In the genomic region with DNA sequence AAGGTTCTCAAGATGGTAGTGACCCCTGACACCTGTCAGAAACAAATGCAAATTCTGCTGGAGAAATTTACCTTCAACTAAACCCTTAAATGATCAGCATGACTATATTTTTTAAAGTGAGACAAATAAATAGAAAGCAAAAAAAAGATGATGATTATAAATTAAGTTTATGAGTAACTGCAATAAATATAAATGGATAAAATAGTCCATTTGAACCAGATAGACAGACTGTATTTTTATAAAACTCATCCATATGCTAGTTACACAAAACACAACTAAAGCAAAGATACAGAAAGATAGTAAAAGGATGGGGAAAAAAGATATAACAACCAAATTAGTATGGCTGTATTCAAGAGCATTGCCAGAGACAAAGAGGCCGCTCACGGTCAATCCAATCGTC, we compare ENCODE assay signal across 33 cellular contexts. TPM values are rescaled to one million over a fixed set of nuclear protein-coding genes. Genes with fewer than 3 reads are reported as not detected.
A peak's percentile ranks its signal among the peaks of the same experiment; 100 is the strongest.
DNase-seq lines count a peak whose midpoint lies in the region; ATAC-seq, FAIRE-seq and TF ChIP-seq lines count a peak whose summit lies in the region.
"Had no signal": no experiment of that assay in that cellular context is flagged by ENCODE, and none has a peak within 500 bp of the region (broad histone marks: within the 10 kb centered on the region; RNA-seq: fewer than 3 reads in every experiment).

No MANE protein-coding gene starts in this region.

- no peak for TF ChIP-seq RAD21 in K562 (CRISPR knock-in tag; conservative IDR thresholded peaks at IDR 0.05 in 1 of 2, IDR thresholded peaks at IDR 0.05 in 1 of 2)

- H4K20me1 ChIP-seq in K562 (replicated peaks; ENCODE audit: control insufficient read depth, insufficient read depth, low read length): no peaks in the 10 kb centered on the region
- H4K20me1 ChIP-seq: BLaER1; BLaER1 treated with 17β-estradiol and CSF1 and Interleukin-3, amounts not matched to agents 10 nM and 100 nM had no signal

- peaks cover 27 to 42% of the 10 kb centered on the region in 2 experiments; a peak in 4 of 5 replicates for H3K27me3 ChIP-seq in K562 (ENCODE audit: control insufficient read depth in 2 of 2, insufficient read depth in 2 of 2, low read length in 2 of 2)
- H3K27me3 ChIP-seq: BE2C; BLaER1; BLaER1 treated with 17β-estradiol and CSF1 and Interleukin-3, amounts not matched to agents 10 nM and 100 nM had no signal

- TF ChIP-seq EP300 in K562 (IDR thresholded peaks at IDR 0.05; ENCODE audit: low read length): no peak

- POLR2A ChIA-PET in K562 (lab: Yijun Ruan, JAX): no interaction called here

- no peak for DNase-seq in K562 (ENCODE audit: extremely low read depth in 1 of 4, low spot score in 3 of 4)
- DNase-seq: 8988T; ACHN; AML-193; BE2C; C1 segment of cervical spinal cord; Caco-2; Calu3; CD4-positive, alpha-beta memory T cell; CD4-positive, alpha-beta T cell; CD4-positive, CD25-positive, alpha-beta regulatory T cell; CD8-positive, alpha-beta memory T cell; CD8-positive, alpha-beta T cell; COR-L47; DMS 273 treated with DMSO at 0.1 percent for 48 hours; DMS153; DMS79; DMS79 treated with DMSO at 0.1 percent for 48 hours; DND-41; EL had no signal

- TF ChIP-seq POLR2A in K562 (conservative IDR thresholded peaks at IDR 0.05): no peak

- H3K9ac ChIP-seq in K562 (ENCODE audit: insufficient read depth in 1 of 2, low read depth in 2 of 2, low read length in 2 of 2): no peak overlapping the region
- H3K9ac ChIP-seq: BLaER1; BLaER1 treated with 17β-estradiol and CSF1 and Interleukin-3, amounts not matched to agents 10 nM and 100 nM had no signal

- CTCF ChIA-PET in K562 (lab: Yijun Ruan, JAX; ENCODE audit: low intra/inter-chr PET ratio): interaction anchor here (1.3 kb wide), 1 partner anchor 28 kb away, joined by 3 read pairs; no protein-coding TSS in a partner anchor

- H3K4me3 ChIP-seq in K562: no peak overlapping the region
- H3K4me3 ChIP-seq: A549; BLaER1; BLaER1 treated with 17β-estradiol and CSF1 and Interleukin-3, amounts not matched to agents 10 nM and 100 nM had no signal

- BruUV-seq in K562 (replicated peaks; lab: Mats Ljungman, UMichigan): no TSS peak

- H3K4me2 ChIP-seq in K562 (ENCODE audit: insufficient read depth, low read length): no peak overlapping the region
- H3K4me2 ChIP-seq: A549; BLaER1; BLaER1 treated with 17β-estradiol and CSF1 and Interleukin-3, amounts not matched to agents 10 nM and 100 nM had no signal

- no peak for TF ChIP-seq CTCF in K562 (IDR thresholded peaks at IDR 0.05 in 2 of 3, conservative IDR thresholded peaks at IDR 0.05 in 1 of 3; ENCODE audit: insufficient read depth in 2 of 3, low read depth in 1 of 3, low read length in 3 of 3)

- no peaks in the 10 kb centered on the region; the same call in 1 of the 2 replicates for H3K9me3 ChIP-seq in K562 (replicated peaks; ENCODE audit: control insufficient read depth, insufficient read depth, low read depth, low read length)
- H3K9me3 ChIP-seq: BE2C had no signal

- ATAC-seq in K562: no peak
- ATAC-seq in activated CD4-positive, CD25-positive, alpha-beta regulatory T cell treated with anti-CD3 and anti-CD28 coated beads, Interleukin-2, amount 50 U/mL, for 24 hours: no peak
- ATAC-seq: A549; CD8-positive, alpha-beta T cell had no signal

- no peak for FAIRE-seq in K562 (lab: Jason Lieb, UNC)
- FAIRE-seq: A204.1, A549, D721Med had no signal

- no peak overlapping the region for H3K27ac ChIP-seq in K562 (ENCODE audit: extremely low read depth, low read depth, low read length)
- H3K27ac ChIP-seq: 22Rv1; A549; BLaER1; BLaER1 treated with 17β-estradiol and CSF1 and Interleukin-3, amounts not matched to agents 10 nM and 100 nM; C4-2B had no signal

- in situ Hi-C loops in K562 (cut with MboI): no loop called here

- 0% methylated on average over 3 of the region's 3 CpGs for WGBS in K562 (ENCODE audit: insufficient coverage, low coverage, missing lambda C conversion rate)

- intact Hi-C loops in K562 (cut with micrococcal nuclease): no loop called here

- H3K9me1 ChIP-seq in K562 (ENCODE audit: control insufficient read depth, insufficient read depth, low read length): no peaks in the 10 kb centered on the region

- H3K4me1 ChIP-seq in K562 (replicated peaks in 1 of 2; ENCODE audit: control insufficient read depth in 2 of 2, insufficient read depth in 2 of 2, low read length in 2 of 2): peaks cover 0 to 2% of the 10 kb centered on the region in 2 experiments; a peak in 1 of 5 replicates
- H3K4me1 ChIP-seq: A549; BE2C; BLaER1; BLaER1 treated with 17β-estradiol and CSF1 and Interleukin-3, amounts not matched to agents 10 nM and 100 nM had no signal

- no peaks in the 10 kb centered on the region for H3K79me2 ChIP-seq in K562 (ENCODE audit: control insufficient read depth, insufficient read depth, low read length)

- no peaks in the 10 kb centered on the region for H3K36me3 ChIP-seq in K562 (ENCODE audit: control insufficient read depth, insufficient read depth, low read length)
- H3K36me3 ChIP-seq: BE2C, BLaER1 had no signal

- no peak overlapping the region for H2AFZ ChIP-seq in K562 (ENCODE audit: low read depth, low read length)

TF ChIP-seq in K562, 482 proteins besides CTCF, POLR2A, EP300 and RAD21 (continues in another document):
- TF ChIP-seq ZNF445 (CRISPR knock-in tag; IDR thresholded peaks at IDR 0.05; ENCODE audit: low read depth): no peak
- peak; percentile 98 for TF ChIP-seq ZNF507 (tag; conservative IDR thresholded peaks at IDR 0.05)

RNA-seq across cellular contexts. Expression of gene TMEM176A, which starts 5.9 kb away (rescaled TPM):
- total RNA-seq in K562 (2011; cell fraction: chromatin; rRNA removed; ENCODE audit: low replicate concordance): not detected in 2 replicates
- not detected in 2 replicates for total RNA-seq in K562 (2011; cell fraction: nucleolus; rRNA removed)
- not detected in 2 replicates for total RNA-seq in K562 (2011; cell fraction: nucleoplasm; rRNA removed)
- total RNA-seq in K562 (2014; rRNA removed) (not detected in 2 replicates), K562 (2014; rRNA removed; fragmentation: Illumina TruSeq; extraction: Trizol) (not detected in 2 replicates), K562 (2015; rRNA removed; fragmentation: Illumina TruSeq; extraction: Trizol) (not detected in 2 replicates), K562 (2021) (0.31 TPM in 1 of 2 replicates, not detected in the other)
- polyA plus RNA-seq in K562 (2011; rRNA removed) (not detected in 2 replicates), K562 (2014; fragmentation: Illumina TruSeq; extraction: Trizol) (not detected in 2 replicates), K562 (2014; fragmentation: Nextera tagmentation; extraction: Ambion mirVana) (not detected), K562 (2014; rRNA removed) (not detected in 2 replicates)
- polyA plus RNA-seq in K562 (2011; cell fraction: cytosol; rRNA removed): 0.04 TPM in 1 of 2 replicates, not detected in the other
- 0.27 TPM in 1 of 2 replicates, not detected in the other for polyA plus RNA-seq in K562 (2011; cell fraction: nucleus; rRNA removed)
- 0.27 and 0.32 TPM in 2 replicates for polyA plus RNA-seq in K562 (2012)
- not detected in 2 replicates for polyA minus RNA-seq in K562 (2011; rRNA and poly(A)+ RNA removed)
- polyA minus RNA-seq in K562 (2011; cell fraction: cytosol; rRNA and poly(A)+ RNA removed): not detected in 2 replicates
- not detected in 2 replicates for polyA minus RNA-seq in K562 (2011; cell fraction: nucleus; rRNA and poly(A)+ RNA removed)
- total RNA-seq: A172; B cell; CD4-positive, alpha-beta T cell; CD4-positive, CD25-positive, alpha-beta regulatory T cell had no signal
- polyA plus RNA-seq: BJ; CD8-positive, alpha-beta memory T cell had no signal

RNA-seq across cellular contexts. Expression of gene TMEM176B, which starts 6.3 kb away (rescaled TPM):
- total RNA-seq in K562 (2011; cell fraction: chromatin; rRNA removed; ENCODE audit: low replicate concordance): not detected in 2 replicates
- not detected in 2 replicates for total RNA-seq in K562 (2011; cell fraction: nucleolus; rRNA removed)
- not detected in 2 replicates for total RNA-seq in K562 (2011; cell fraction: nucleoplasm; rRNA removed)
- not detected in 2 replicates for total RNA-seq in K562 (2014; rRNA removed)
- not detected in 2 replicates for total RNA-seq in K562 (2014; rRNA removed; fragmentation: Illumina TruSeq; extraction: Trizol)
- 0.15 TPM in 1 of 2 replicates, not detected in the other for total RNA-seq in K562 (2015; rRNA removed; fragmentation: Illumina TruSeq; extraction: Trizol)
- 0.60 and 0.76 TPM in 2 replicates for total RNA-seq in K562 (2021)
- not detected in 2 replicates for polyA plus RNA-seq in K562 (2011; rRNA removed)
- polyA plus RNA-seq in K562 (2011; cell fraction: cytosol; rRNA removed): not detected in 2 replicates
- not detected in 2 replicates for polyA plus RNA-seq in K562 (2011; cell fraction: nucleus; rRNA removed)
- polyA plus RNA-seq in K562 (2012): 0.21 and 0.69 TPM in 2 replicates
- polyA plus RNA-seq in K562 (2014; fragmentation: Illumina TruSeq; extraction: Trizol): not detected in 2 replicates
- polyA plus RNA-seq in K562 (2014; fragmentation: Nextera tagmentation; extraction: Ambion mirVana): not detected
- polyA plus RNA-seq in K562 (2014; rRNA removed): 0.19 TPM in 1 of 2 replicates, not detected in the other
- not detected in 2 replicates for polyA minus RNA-seq in K562 (2011; rRNA and poly(A)+ RNA removed)
- polyA minus RNA-seq in K562 (2011; cell fraction: cytosol; rRNA and poly(A)+ RNA removed): not detected in 2 replicates
- polyA minus RNA-seq in K562 (2011; cell fraction: nucleus; rRNA and poly(A)+ RNA removed): not detected in 2 replicates
- total RNA-seq: A172; CD4-positive, alpha-beta T cell; CD4-positive, CD25-positive, alpha-beta regulatory T cell; CD8-positive, alpha-beta T cell had no signal
- polyA plus RNA-seq: BJ; CD4-positive, alpha-beta memory T cell; CD8-positive, alpha-beta memory T cell had no signal

RNA-seq across cellular contexts. Expression of gene AOC1, which starts 45.9 kb away (rescaled TPM):
- not detected in 2 replicates for total RNA-seq in K562 (2011; cell fraction: chromatin; rRNA removed; ENCODE audit: low replicate concordance)
- total RNA-seq in K562 (2011; cell fraction: nucleolus; rRNA removed): not detected in 2 replicates
- not detected in 2 replicates for total RNA-seq in K562 (2011; cell fraction: nucleoplasm; rRNA removed)
- not detected in 2 replicates for total RNA-seq in K562 (2014; rRNA removed)
- total RNA-seq in K562 (2014; rRNA removed; fragmentation: Illumina TruSeq; extraction: Trizol): not detected in 2 replicates
- total RNA-seq in K562 (2015; rRNA removed; fragmentation: Illumina TruSeq; extraction: Trizol): not detected in 2 replicates
- not detected in 2 replicates for total RNA-seq in K562 (2021)
- not detected in 2 replicates for polyA plus RNA-seq in K562 (2011; rRNA removed)
- polyA plus RNA-seq in K562 (2011; cell fraction: cytosol; rRNA removed): not detected in 2 replicates
- polyA plus RNA-seq in K562 (2011; cell fraction: nucleus; rRNA removed): not detected in 2 replicates
- polyA plus RNA-seq in K562 (2012): not detected in 2 replicates
- polyA plus RNA-seq in K562 (2014; fragmentation: Illumina TruSeq; extraction: Trizol): not detected in 2 replicates
- polyA plus RNA-seq in K562 (2014; fragmentation: Nextera tagmentation; extraction: Ambion mirVana): not detected
- polyA plus RNA-seq in K562 (2014; rRNA removed): not detected in 2 replicates
- polyA minus RNA-seq in K562 (2011; rRNA and poly(A)+ RNA removed): not detected in 2 replicates
- not detected in 2 replicates for polyA minus RNA-seq in K562 (2011; cell fraction: cytosol; rRNA and poly(A)+ RNA removed)
- polyA minus RNA-seq in K562 (2011; cell fraction: nucleus; rRNA and poly(A)+ RNA removed): not detected in 2 replicates
- total RNA-seq: A172; A673; B cell; CD4-positive, alpha-beta memory T cell; CD4-positive, alpha-beta T cell; CD4-positive, CD25-positive, alpha-beta regulatory T cell; CD8-positive, alpha-beta memory T cell; CD8-positive, alpha-beta T cell had no signal
- polyA plus RNA-seq: A549; AG04450; BJ; CD4-positive, alpha-beta memory T cell; CD4-positive, CD25-positive, alpha-beta regulatory T cell; CD8-positive, alpha-beta memory T cell had no signal
